1 cellular context compared by ENCODE assay signal in the genomic region with DNA sequence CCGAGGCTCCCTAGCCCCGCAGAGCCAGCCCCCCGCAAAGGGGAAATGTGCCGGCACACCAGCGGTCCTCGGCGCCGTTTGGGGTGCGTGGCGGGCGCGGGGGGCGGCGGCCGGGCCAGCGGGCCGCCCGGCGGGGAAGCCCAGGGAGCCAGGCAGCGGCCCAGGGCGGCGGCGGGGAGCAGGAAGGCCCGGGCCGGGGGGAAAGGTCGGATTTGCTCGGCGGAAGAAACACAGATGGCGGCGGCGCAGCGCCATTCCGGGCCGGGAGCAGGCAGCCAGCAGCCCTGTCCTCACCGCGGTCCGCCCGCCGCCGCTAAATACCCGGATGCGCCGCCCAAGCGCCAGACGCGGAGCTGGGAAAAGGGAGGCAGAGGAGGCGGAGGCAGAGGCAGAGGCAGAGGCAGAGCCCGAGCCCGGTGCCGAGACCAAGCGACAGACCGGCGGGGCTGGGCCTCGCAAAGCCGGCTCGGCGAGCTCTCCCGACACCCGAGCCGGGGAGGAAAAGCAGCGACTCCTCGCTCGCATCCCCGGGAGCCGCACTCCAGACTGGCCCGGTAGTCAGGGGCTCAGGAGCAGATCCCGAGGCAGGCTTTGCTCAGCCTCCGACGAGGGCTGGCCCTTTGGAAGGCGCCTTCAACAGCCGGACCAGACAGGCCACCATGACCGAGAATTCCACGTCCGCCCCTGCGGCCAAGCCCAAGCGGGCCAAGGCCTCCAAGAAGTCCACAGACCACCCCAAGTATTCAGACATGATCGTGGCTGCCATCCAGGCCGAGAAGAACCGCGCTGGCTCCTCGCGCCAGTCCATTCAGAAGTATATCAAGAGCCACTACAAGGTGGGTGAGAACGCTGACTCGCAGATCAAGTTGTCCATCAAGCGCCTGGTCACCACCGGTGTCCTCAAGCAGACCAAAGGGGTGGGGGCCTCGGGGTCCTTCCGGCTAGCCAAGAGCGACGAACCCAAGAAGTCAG.
TF ChIP-seq lines count a peak whose summit lies in the region.

No MANE protein-coding gene starts in this region.

TF ChIP-seq in HepG2, 621 proteins besides CTCF, POLR2A, EP300 and RAD21 (continued from another document and continues in another):
- TF ChIP-seq, protein P1, sequence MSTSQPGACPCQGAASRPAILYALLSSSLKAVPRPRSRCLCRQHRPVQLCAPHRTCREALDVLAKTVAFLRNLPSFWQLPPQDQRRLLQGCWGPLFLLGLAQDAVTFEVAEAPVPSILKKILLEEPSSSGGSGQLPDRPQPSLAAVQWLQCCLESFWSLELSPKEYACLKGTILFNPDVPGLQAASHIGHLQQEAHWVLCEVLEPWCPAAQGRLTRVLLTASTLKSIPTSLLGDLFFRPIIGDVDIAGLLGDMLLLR (CRISPR knock-in tag; IDR thresholded peaks at IDR 0.05) = peak; percentile 18; the same call in 1 of the 2 replicates
- TF ChIP-seq SUZ12 (IDR thresholded peaks at IDR 0.05; ENCODE audit: low read depth, low read length) (no peak), ZNF326 (CRISPR knock-in tag; IDR thresholded peaks at IDR 0.05; ENCODE audit: borderline replicate concordance) (no peak), TCF7L2 (IDR thresholded peaks at IDR 0.05; ENCODE audit: low read depth, low read length) (no peak), ZNF781 (CRISPR knock-in tag; IDR thresholded peaks at IDR 0.05; ENCODE audit: borderline replicate concordance, not compliant biosample characterization) (peak; percentile 52), SSRP1 (CRISPR knock-in tag; IDR thresholded peaks at IDR 0.05) (peak; percentile 84; the same call in 1 of the 2 replicates), CHD2 (IDR thresholded peaks at IDR 0.05; ENCODE audit: low read depth, low read length) (peak; percentile 17; the same call in 1 of the 2 replicates), CAMTA2 (CRISPR knock-in tag; IDR thresholded peaks at IDR 0.05; ENCODE audit: borderline replicate concordance) (no peak), ZNF709 (CRISPR knock-in tag; IDR thresholded peaks at IDR 0.05) (peak; percentile 96), KLF15 (CRISPR knock-in tag; IDR thresholded peaks at IDR 0.05; ENCODE audit: borderline replicate concordance) (no peak; the same call in 1 of the 2 replicates), JUN (CRISPR knock-in tag; IDR thresholded peaks at IDR 0.05) (no peak), ZNF589 (CRISPR knock-in tag; conservative IDR thresholded peaks at IDR 0.05) (no peak; the same call in 1 of the 2 replicates), RORA (CRISPR knock-in tag; IDR thresholded peaks at IDR 0.05) (no peak), ASH2L (IDR thresholded peaks at IDR 0.05; ENCODE audit: insufficient read length, low read depth, low read length) (no peak), SCMH1 (CRISPR knock-in tag; IDR thresholded peaks at IDR 0.05; ENCODE audit: borderline replicate concordance) (no peak), ZFP36L1 (CRISPR knock-in tag; IDR thresholded peaks at IDR 0.05) (peak; percentile 61; the same call in 1 of the 2 replicates), YY1 (IDR thresholded peaks at IDR 0.05; ENCODE audit: insufficient read depth, insufficient replicate concordance, low read depth, low read length) (peak; percentile 91), ARHGAP35 (CRISPR knock-in tag; IDR thresholded peaks at IDR 0.05; ENCODE audit: borderline replicate concordance) (peak; percentile 66; the same call in 1 of the 2 replicates), SALL2 (CRISPR knock-in tag; IDR thresholded peaks at IDR 0.05) (peak; percentile 93; the same call in 1 of the 2 replicates), TCF12 (IDR thresholded peaks at IDR 0.05) (no peak), TCF12 (CRISPR knock-in tag; IDR thresholded peaks at IDR 0.05) (peak; percentile 58; the same call in 1 of the 2 replicates), ZSCAN12 (CRISPR knock-in tag; IDR thresholded peaks at IDR 0.05) (peak; percentile 88; the same call in 1 of the 2 replicates), NONO (IDR thresholded peaks at IDR 0.05) (no peak), NONO (CRISPR knock-in tag; conservative IDR thresholded peaks at IDR 0.05) (peak; percentile 75), ZNF3 (CRISPR knock-in tag; IDR thresholded peaks at IDR 0.05) (no peak), ZNF143 (CRISPR knock-in tag; IDR thresholded peaks at IDR 0.05) (peak; percentile 22; the same call in 1 of the 2 replicates), ZNF674 (CRISPR knock-in tag; IDR thresholded peaks at IDR 0.05; ENCODE audit: low read depth) (0 out of 2 replicates have a peak, but pooled peaks have one; percentile 69), ZNF446 (CRISPR knock-in tag; IDR thresholded peaks at IDR 0.05) (peak; percentile 69; the same call in 1 of the 2 replicates), NFIC (IDR thresholded peaks at IDR 0.05; ENCODE audit: low read length) (no peak), ZC3H13 (CRISPR knock-in tag; IDR thresholded peaks at IDR 0.05) (peak; percentile 69), DNMT1 (CRISPR knock-in tag; IDR thresholded peaks at IDR 0.05) (no peak), SP140L (CRISPR knock-in tag; IDR thresholded peaks at IDR 0.05; ENCODE audit: borderline replicate concordance) (no peak), SATB2 (CRISPR knock-in tag; IDR thresholded peaks at IDR 0.05) (0 out of 2 replicates have a peak, but pooled peaks have one; percentile 45), NFE2L2 (IDR thresholded peaks at IDR 0.05; ENCODE audit: low read length) (no peak)
- TF ChIP-seq, protein P2, sequence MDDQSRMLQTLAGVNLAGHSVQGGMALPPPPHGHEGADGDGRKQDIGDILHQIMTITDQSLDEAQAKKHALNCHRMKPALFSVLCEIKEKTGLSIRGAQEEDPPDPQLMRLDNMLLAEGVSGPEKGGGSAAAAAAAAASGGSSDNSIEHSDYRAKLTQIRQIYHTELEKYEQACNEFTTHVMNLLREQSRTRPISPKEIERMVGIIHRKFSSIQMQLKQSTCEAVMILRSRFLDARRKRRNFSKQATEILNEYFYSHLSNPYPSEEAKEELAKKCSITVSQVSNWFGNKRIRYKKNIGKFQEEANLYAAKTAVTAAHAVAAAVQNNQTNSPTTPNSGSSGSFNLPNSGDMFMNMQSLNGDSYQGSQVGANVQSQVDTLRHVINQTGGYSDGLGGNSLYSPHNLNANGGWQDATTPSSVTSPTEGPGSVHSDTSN (CRISPR knock-in tag; IDR thresholded peaks at IDR 0.05; ENCODE audit: borderline replicate concordance) = no peak
- TF ChIP-seq, protein P3, sequence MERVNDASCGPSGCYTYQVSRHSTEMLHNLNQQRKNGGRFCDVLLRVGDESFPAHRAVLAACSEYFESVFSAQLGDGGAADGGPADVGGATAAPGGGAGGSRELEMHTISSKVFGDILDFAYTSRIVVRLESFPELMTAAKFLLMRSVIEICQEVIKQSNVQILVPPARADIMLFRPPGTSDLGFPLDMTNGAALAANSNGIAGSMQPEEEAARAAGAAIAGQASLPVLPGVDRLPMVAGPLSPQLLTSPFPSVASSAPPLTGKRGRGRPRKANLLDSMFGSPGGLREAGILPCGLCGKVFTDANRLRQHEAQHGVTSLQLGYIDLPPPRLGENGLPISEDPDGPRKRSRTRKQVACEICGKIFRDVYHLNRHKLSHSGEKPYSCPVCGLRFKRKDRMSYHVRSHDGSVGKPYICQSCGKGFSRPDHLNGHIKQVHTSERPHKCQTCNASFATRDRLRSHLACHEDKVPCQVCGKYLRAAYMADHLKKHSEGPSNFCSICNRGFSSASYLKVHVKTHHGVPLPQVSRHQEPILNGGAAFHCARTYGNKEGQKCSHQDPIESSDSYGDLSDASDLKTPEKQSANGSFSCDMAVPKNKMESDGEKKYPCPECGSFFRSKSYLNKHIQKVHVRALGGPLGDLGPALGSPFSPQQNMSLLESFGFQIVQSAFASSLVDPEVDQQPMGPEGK (CRISPR knock-in tag; IDR thresholded peaks at IDR 0.05) = peak; percentile 25; the same call in 1 of the 2 replicates
- TF ChIP-seq, protein P4, sequence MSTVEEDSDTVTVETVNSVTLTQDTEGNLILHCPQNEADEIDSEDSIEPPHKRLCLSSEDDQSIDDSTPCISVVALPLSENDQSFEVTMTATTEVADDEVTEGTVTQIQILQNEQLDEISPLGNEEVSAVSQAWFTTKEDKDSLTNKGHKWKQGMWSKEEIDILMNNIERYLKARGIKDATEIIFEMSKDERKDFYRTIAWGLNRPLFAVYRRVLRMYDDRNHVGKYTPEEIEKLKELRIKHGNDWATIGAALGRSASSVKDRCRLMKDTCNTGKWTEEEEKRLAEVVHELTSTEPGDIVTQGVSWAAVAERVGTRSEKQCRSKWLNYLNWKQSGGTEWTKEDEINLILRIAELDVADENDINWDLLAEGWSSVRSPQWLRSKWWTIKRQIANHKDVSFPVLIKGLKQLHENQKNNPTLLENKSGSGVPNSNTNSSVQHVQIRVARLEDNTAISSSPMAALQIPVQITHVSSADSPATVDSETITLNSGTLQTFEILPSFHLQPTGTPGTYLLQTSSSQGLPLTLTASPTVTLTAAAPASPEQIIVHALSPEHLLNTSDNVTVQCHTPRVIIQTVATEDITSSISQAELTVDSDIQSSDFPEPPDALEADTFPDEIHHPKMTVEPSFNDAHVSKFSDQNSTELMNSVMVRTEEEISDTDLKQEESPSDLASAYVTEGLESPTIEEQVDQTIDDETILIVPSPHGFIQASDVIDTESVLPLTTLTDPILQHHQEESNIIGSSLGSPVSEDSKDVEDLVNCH (CRISPR knock-in tag; IDR thresholded peaks at IDR 0.05) = peak; percentile 81; the same call in 1 of the 2 replicates
- TF ChIP-seq, protein P5, sequence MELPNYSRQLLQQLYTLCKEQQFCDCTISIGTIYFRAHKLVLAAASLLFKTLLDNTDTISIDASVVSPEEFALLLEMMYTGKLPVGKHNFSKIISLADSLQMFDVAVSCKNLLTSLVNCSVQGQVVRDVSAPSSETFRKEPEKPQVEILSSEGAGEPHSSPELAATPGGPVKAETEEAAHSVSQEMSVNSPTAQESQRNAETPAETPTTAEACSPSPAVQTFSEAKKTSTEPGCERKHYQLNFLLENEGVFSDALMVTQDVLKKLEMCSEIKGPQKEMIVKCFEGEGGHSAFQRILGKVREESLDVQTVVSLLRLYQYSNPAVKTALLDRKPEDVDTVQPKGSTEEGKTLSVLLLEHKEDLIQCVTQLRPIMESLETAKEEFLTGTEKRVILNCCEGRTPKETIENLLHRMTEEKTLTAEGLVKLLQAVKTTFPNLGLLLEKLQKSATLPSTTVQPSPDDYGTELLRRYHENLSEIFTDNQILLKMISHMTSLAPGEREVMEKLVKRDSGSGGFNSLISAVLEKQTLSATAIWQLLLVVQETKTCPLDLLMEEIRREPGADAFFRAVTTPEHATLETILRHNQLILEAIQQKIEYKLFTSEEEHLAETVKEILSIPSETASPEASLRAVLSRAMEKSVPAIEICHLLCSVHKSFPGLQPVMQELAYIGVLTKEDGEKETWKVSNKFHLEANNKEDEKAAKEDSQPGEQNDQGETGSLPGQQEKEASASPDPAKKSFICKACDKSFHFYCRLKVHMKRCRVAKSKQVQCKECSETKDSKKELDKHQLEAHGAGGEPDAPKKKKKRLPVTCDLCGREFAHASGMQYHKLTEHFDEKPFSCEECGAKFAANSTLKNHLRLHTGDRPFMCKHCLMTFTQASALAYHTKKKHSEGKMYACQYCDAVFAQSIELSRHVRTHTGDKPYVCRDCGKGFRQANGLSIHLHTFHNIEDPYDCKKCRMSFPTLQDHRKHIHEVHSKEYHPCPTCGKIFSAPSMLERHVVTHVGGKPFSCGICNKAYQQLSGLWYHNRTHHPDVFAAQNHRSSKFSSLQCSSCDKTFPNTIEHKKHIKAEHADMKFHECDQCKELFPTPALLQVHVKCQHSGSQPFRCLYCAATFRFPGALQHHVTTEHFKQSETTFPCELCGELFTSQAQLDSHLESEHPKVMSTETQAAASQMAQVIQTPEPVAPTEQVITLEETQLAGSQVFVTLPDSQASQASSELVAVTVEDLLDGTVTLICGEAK (IDR thresholded peaks at IDR 0.05) = no peak
- TF ChIP-seq, protein P5 (CRISPR knock-in tag; IDR thresholded peaks at IDR 0.05) = peak; percentile 92
